In genomic region chr11:61123775-61124571, GRCh38 we compare ENCODE assay signal across 21 cellular contexts. TPM values are rescaled to one million over a fixed set of nuclear protein-coding genes. Genes with fewer than 3 reads are reported as not detected.
DNase-seq lines count a peak whose midpoint lies in the region; ATAC-seq, FAIRE-seq and TF ChIP-seq lines count a peak whose summit lies in the region.
"Had no signal": no experiment of that assay in that cellular context is flagged by ENCODE, and none has a peak within 500 bp of the region (broad histone marks: within the 10 kb centered on the region; RNA-seq: fewer than 3 reads in every experiment).

No MANE protein-coding gene starts in this region.

- intact Hi-C loops in activated CD4-positive, alpha-beta memory T cell treated with anti-CD3 and anti-CD28 coated beads for 36 hours (cut with micrococcal nuclease): no loop called here
- intact Hi-C loops in kidney (cut with DNase I) (no loop called here), Calu3 (cut with micrococcal nuclease; ENCODE audit: unreplicated experiment) (no loop called here)

- H3K4me1 Mint-ChIP-seq in activated naive CD4-positive, alpha-beta T cell treated with anti-CD3 and anti-CD28 coated beads, Interleukin-2, amount 50 U/mL, for 24 hours: peaks cover 58% of the 10 kb centered on the region
- H3K4me1 Mint-ChIP-seq in activated CD4-positive, alpha-beta memory T cell treated with anti-CD3 and anti-CD28 coated beads for 36 hours (ENCODE audit: low read depth): peaks cover 45% of the 10 kb centered on the region
- H3K4me1 Mint-ChIP-seq in immature natural killer cell (peaks cover 35 to 36% of the 10 kb centered on the region in 2 donors), Calu3 (ENCODE audit: low read depth, unreplicated experiment) (no peaks in the 10 kb centered on the region)

- H3K4me3 ChIP-seq in kidney (ENCODE audit: low read length in 2 of 2): no peak overlapping the region
- H3K4me3 ChIP-seq: vagina had no signal

- FAIRE-seq in HTR-8/SVneo (lab: Jason Lieb, UNC) (no peak), kidney (lab: Jason Lieb, UNC) (no peak)
- FAIRE-seq: GM12891 had no signal

- H3K27ac ChIP-seq in kidney (ENCODE audit: low read depth in 2 of 2, low read length in 2 of 2): no peak overlapping the region
- H3K27ac ChIP-seq: vagina had no signal

- H3K36me3 Mint-ChIP-seq in activated naive CD4-positive, alpha-beta T cell treated with anti-CD3 and anti-CD28 coated beads, Interleukin-2, amount 50 U/mL, for 24 hours: peaks cover 32% of the 10 kb centered on the region
- H3K36me3 Mint-ChIP-seq in activated CD4-positive, alpha-beta memory T cell treated with anti-CD3 and anti-CD28 coated beads for 36 hours: peaks cover 83% of the 10 kb centered on the region
- peaks cover 0 to 6% (median 3%) of the 10 kb centered on the region in 3 donors for H3K36me3 Mint-ChIP-seq in immature natural killer cell
- H3K36me3 Mint-ChIP-seq in Calu3 (ENCODE audit: insufficient read depth, unreplicated experiment): peaks cover 4% of the 10 kb centered on the region
- H3K36me3 Mint-ChIP-seq: mesothelial cell of epicardium had no signal

- no peaks in the 10 kb centered on the region for H3K9me3 ChIP-seq in kidney (ENCODE audit: control insufficient read depth in 1 of 2, low read length in 2 of 2)
- H3K9me3 ChIP-seq: vagina had no signal

- ATAC-seq in GM19035 (IDR thresholded peaks at IDR 0.05; ENCODE audit: unreplicated experiment): no peak
- ATAC-seq: right cardiac atrium had no signal

- POLR2A ChIA-PET in activated CD4-positive, alpha-beta memory T cell treated with anti-CD3 and anti-CD28 coated beads for 36 hours (lab: Charles Lee): no interaction called here

- H3K9ac ChIP-seq in kidney (ENCODE audit: low read length in 2 of 2): no peak overlapping the region

- no TSS peak for BruUV-seq in Calu3 (replicated peaks; lab: Mats Ljungman, UMichigan)

- CTCF ChIA-PET in activated CD4-positive, alpha-beta memory T cell treated with anti-CD3 and anti-CD28 coated beads for 36 hours (lab: Charles Lee): no interaction called here
- CTCF ChIA-PET in Calu3 (lab: Charles Lee): no interaction called here

- H3K36me3 ChIP-seq in kidney (ENCODE audit: control insufficient read depth in 1 of 2, insufficient read depth in 2 of 2, low read length in 2 of 2): no peaks in the 10 kb centered on the region
- H3K36me3 ChIP-seq: vagina had no signal

- TF ChIP-seq CTCF in kidney (IDR thresholded peaks at IDR 0.05; ENCODE audit: borderline replicate concordance, extremely low read depth, insufficient read depth): no peak
- no peak for TF ChIP-seq CTCF in Calu3 (IDR thresholded peaks at IDR 0.05; ENCODE audit: unreplicated experiment)

- H3K27me3 Mint-ChIP-seq in activated naive CD4-positive, alpha-beta T cell treated with anti-CD3 and anti-CD28 coated beads, Interleukin-2, amount 50 U/mL, for 24 hours: no peaks in the 10 kb centered on the region
- no peaks in the 10 kb centered on the region for H3K27me3 Mint-ChIP-seq in activated CD4-positive, alpha-beta memory T cell treated with anti-CD3 and anti-CD28 coated beads for 36 hours
- peaks cover 0 to 4% (median 4%) of the 10 kb centered on the region in 3 donors for H3K27me3 Mint-ChIP-seq in immature natural killer cell (ENCODE audit: low read depth in 3 of 3)
- peaks cover 58% of the 10 kb centered on the region for H3K27me3 Mint-ChIP-seq in Calu3 (ENCODE audit: unreplicated experiment)
- H3K27me3 Mint-ChIP-seq: activated B cell treated with CpG ODN at 0.5 μM for 24 hours had no signal

- peaks cover 0 to 2% of the 10 kb centered on the region in 2 donors for H3K4me1 ChIP-seq in kidney (ENCODE audit: control insufficient read depth in 1 of 2, insufficient read depth in 1 of 2, low read depth in 1 of 2, low read length in 2 of 2)

- no peak for DNase-seq in activated naive CD4-positive, alpha-beta T cell (lab: John Stamatoyannopoulos, UW)
- no peak for DNase-seq in activated CD4-positive, alpha-beta memory T cell treated with anti-CD3 and anti-CD28 coated beads for 36 hours
- peak; percentile 45 to 63 (median 57) for DNase-seq in immature natural killer cell
- DNase-seq in HTR-8/SVneo (ENCODE audit: insufficient read length, low spot score): no peak
- DNase-seq in kidney: no peak
- no peak for DNase-seq in Calu3
- DNase-seq: activated B cell treated with CpG ODN at 0.5 μM for 24 hours, cerebellar nuclear complex, GDM1, hypothalamus, MM.1S, NCI-H446, occipital lobe, SHP77 treated with DMSO at 0.1 percent for 48 hours had no signal

- H3K4me3 Mint-ChIP-seq in activated naive CD4-positive, alpha-beta T cell treated with anti-CD3 and anti-CD28 coated beads, Interleukin-2, amount 50 U/mL, for 24 hours: no peak overlapping the region
- H3K4me3 Mint-ChIP-seq in activated CD4-positive, alpha-beta memory T cell treated with anti-CD3 and anti-CD28 coated beads for 36 hours: no peak overlapping the region
- H3K4me3 Mint-ChIP-seq in immature natural killer cell (peak overlapping the region in 4 of 5 donors; percentile 33 to 62 (median 50)), Calu3 (ENCODE audit: low read depth, unreplicated experiment) (no peak overlapping the region)
- H3K4me3 Mint-ChIP-seq: activated B cell treated with CpG ODN at 0.5 μM for 24 hours; mesothelial cell of epicardium; T-helper 1 cell treated with Interleukin-12 subunit alpha and Interleukin-12 subunit beta and Interleukin-4 antibody, amounts not matched to agents 30 μg/mL and 1 μg/mL, for 36 hours had no signal

- H3K9me3 Mint-ChIP-seq in activated naive CD4-positive, alpha-beta T cell treated with anti-CD3 and anti-CD28 coated beads, Interleukin-2, amount 50 U/mL, for 24 hours: no peaks in the 10 kb centered on the region
- H3K9me3 Mint-ChIP-seq in activated CD4-positive, alpha-beta memory T cell treated with anti-CD3 and anti-CD28 coated beads for 36 hours: no peaks in the 10 kb centered on the region
- H3K9me3 Mint-ChIP-seq in immature natural killer cell: no peaks in the 10 kb centered on the region
- H3K9me3 Mint-ChIP-seq in Calu3 (ENCODE audit: low read depth, unreplicated experiment): no peaks in the 10 kb centered on the region
- H3K9me3 Mint-ChIP-seq: activated B cell treated with CpG ODN at 0.5 μM for 24 hours; mesothelial cell of epicardium; T-helper 1 cell treated with Interleukin-12 subunit alpha and Interleukin-12 subunit beta and Interleukin-4 antibody, amounts not matched to agents 30 μg/mL and 1 μg/mL, for 36 hours had no signal

- peak overlapping the region; percentile 15 for H3K27ac Mint-ChIP-seq in activated naive CD4-positive, alpha-beta T cell treated with anti-CD3 and anti-CD28 coated beads, Interleukin-2, amount 50 U/mL, for 24 hours
- peak overlapping the region; percentile 60 for H3K27ac Mint-ChIP-seq in activated CD4-positive, alpha-beta memory T cell treated with anti-CD3 and anti-CD28 coated beads for 36 hours
- peak overlapping the region in 4 of 6 donors; percentile 28 to 62 (median 50) for H3K27ac Mint-ChIP-seq in immature natural killer cell
- no peak overlapping the region for H3K27ac Mint-ChIP-seq in Calu3 (ENCODE audit: unreplicated experiment)
- H3K27ac Mint-ChIP-seq: activated B cell treated with CpG ODN at 0.5 μM for 24 hours; mesothelial cell of epicardium; T-helper 1 cell treated with Interleukin-12 subunit alpha and Interleukin-12 subunit beta and Interleukin-4 antibody, amounts not matched to agents 30 μg/mL and 1 μg/mL, for 36 hours had no signal

RNA-seq across cellular contexts. Expression of gene CD5, which starts 21.7 kb away (rescaled TPM):
- total RNA-seq in activated CD4-positive, alpha-beta memory T cell treated with anti-CD3 and anti-CD28 coated beads for 36 hours: 100 to 1,000 TPM; 302 to 306 TPM
- polyA plus RNA-seq in immature natural killer cell (1 to 10 TPM in 1 of 3 donors, under 1 TPM in 2; 0.68 to 1.8 (median 0.80) TPM), kidney (ENCODE audit: insufficient read depth, low read depth, low replicate concordance) (0.26 TPM)
- total RNA-seq in kidney (2.9 TPM), Calu3 (2022) (not detected in 2 replicates)
- total RNA-seq: mesothelial cell of epicardium, occipital lobe had no signal

RNA-seq across cellular contexts. Expression of gene VPS37C, which starts 37.3 kb away (rescaled TPM):
- total RNA-seq in activated CD4-positive, alpha-beta memory T cell treated with anti-CD3 and anti-CD28 coated beads for 36 hours: 1 to 10 TPM; 9.0 TPM
- under 1 TPM in 2 of 3 donors, not detected in 1; 0.36 to 0.95 TPM for polyA plus RNA-seq in immature natural killer cell
- total RNA-seq in kidney: 31.8 TPM
- polyA plus RNA-seq in kidney (ENCODE audit: insufficient read depth, low read depth, low replicate concordance): 13.9 TPM
- 22.7 TPM in 2 replicates for total RNA-seq in Calu3 (2022)

Comparison
In these comparisons a context has a peak if more than half of its experiments do, and no peak if none do; other contexts are left out.
1. H3K4me3 Mint-ChIP-seq: peak in immature natural killer cell (4 of 5); none in activated naive CD4-positive, alpha-beta T cell treated with anti-CD3 and anti-CD28 coated beads, Interleukin-2, amount 50 U/mL, for 24 hours (single experiment), activated CD4-positive, alpha-beta memory T cell treated with anti-CD3 and anti-CD28 coated beads for 36 hours (single experiment) and Calu3 (single experiment).
2. DNase-seq: peak in immature natural killer cell (3 of 3); none in activated naive CD4-positive, alpha-beta T cell (0 of 4), activated CD4-positive, alpha-beta memory T cell treated with anti-CD3 and anti-CD28 coated beads for 36 hours (single experiment), HTR-8/SVneo (single experiment), kidney (single experiment) and Calu3 (single experiment).
3. RNA of gene CD5, which starts 21.7 kb away (total RNA-seq): 302 to 306 TPM in activated CD4-positive, alpha-beta memory T cell treated with anti-CD3 and anti-CD28 coated beads for 36 hours; 2.9 TPM in kidney (single experiment) and not detected in Calu3; every median in the first group is over 10 times any median in the second.